19 cellular contexts compared by ENCODE assay signal in genomic region chr19:47786566-47786965, GRCh38. TPM values are rescaled to one million over a fixed set of nuclear protein-coding genes. Genes with fewer than 3 reads are reported as not detected.
"Had no signal": no experiment of that assay in that cellular context is flagged by ENCODE, and none has a peak within 500 bp of the region (broad histone marks: within the 10 kb centered on the region; RNA-seq: fewer than 3 reads in every experiment).

No MANE protein-coding gene starts in this region.

- H3K27me3 ChIP-seq: brain microvascular endothelial cell, left lung, upper lobe of right lung had no signal

- H3K4me3 ChIP-seq: left lung, smooth muscle cell, thoracic aorta, upper lobe of right lung had no signal

- DNase-seq: activated B cell treated with CpG ODN at 0.5 μM for 24 hours; activated CD4-positive, alpha-beta T cell treated with anti-CD3 and anti-CD28 coated beads, Interleukin-2, amount 10 ng/mL, durations not matched to agents 24 days and 14 days; activated naive CD8-positive, alpha-beta T cell treated with anti-CD3 and anti-CD28 coated beads for 36 hours; amygdala; brain microvascular endothelial cell; effector memory CD8-positive, alpha-beta T cell; islet precursor cell; left lung; mammary epithelial cell; occipital lobe; right cardiac atrium; upper lobe of right lung had no signal

- H3K9me3 ChIP-seq: left lung, thoracic aorta, upper lobe of right lung had no signal

- H3K4me2 ChIP-seq: smooth muscle cell had no signal

- H3K27ac ChIP-seq: brain microvascular endothelial cell, left lung, upper lobe of right lung had no signal

RNA-seq across cellular contexts. Expression of gene TPRX1, which starts 17.8 kb away (rescaled TPM):
- total RNA-seq: activated B cell treated with CpG ODN at 0.5 μM for 24 hours; activated CD4-positive, alpha-beta T cell treated with anti-CD3 and anti-CD28 coated beads, Interleukin-2, amount 10 ng/mL, durations not matched to agents 24 days and 14 days; activated naive CD8-positive, alpha-beta T cell treated with anti-CD3 and anti-CD28 coated beads for 36 hours; fibroblast of lung; frontal cortex; left lung; mammary epithelial cell; mononuclear cell; naive thymus-derived CD8-positive, alpha-beta T cell; occipital lobe; posterior vena cava; right cardiac atrium; smooth muscle cell; thoracic aorta; upper lobe of right lung had no signal
- polyA plus RNA-seq: fibroblast of lung; mammary epithelial cell; naive thymus-derived CD8-positive, alpha-beta T cell; right cardiac atrium; smooth muscle cell had no signal

RNA-seq across cellular contexts. Expression of gene CRX, which starts 35.2 kb away (rescaled TPM):
- total RNA-seq: activated B cell treated with CpG ODN at 0.5 μM for 24 hours; activated CD4-positive, alpha-beta T cell treated with anti-CD3 and anti-CD28 coated beads, Interleukin-2, amount 10 ng/mL, durations not matched to agents 24 days and 14 days; activated naive CD8-positive, alpha-beta T cell treated with anti-CD3 and anti-CD28 coated beads for 36 hours; fibroblast of lung; frontal cortex; left lung; mammary epithelial cell; mononuclear cell; naive thymus-derived CD8-positive, alpha-beta T cell; occipital lobe; posterior vena cava; right cardiac atrium; smooth muscle cell; thoracic aorta; upper lobe of right lung had no signal
- polyA plus RNA-seq: fibroblast of lung; mammary epithelial cell; naive thymus-derived CD8-positive, alpha-beta T cell; right cardiac atrium; smooth muscle cell had no signal
